8 cellular contexts compared by ENCODE assay signal in genomic region chr9:112819635-112820496, GRCh38.
DNase-seq lines count a peak whose midpoint lies in the region; ATAC-seq and TF ChIP-seq lines count a peak whose summit lies in the region.

No MANE protein-coding gene starts in this region.

- ATAC-seq in HG03439 (IDR thresholded peaks at IDR 0.05; ENCODE audit: unreplicated experiment) (peak; percentile 70), left lobe of liver (peak; percentile 93)

- DNase-seq in A673 (ENCODE audit: low spot score) (peak; percentile 71), GM10266 (ENCODE audit: extremely low spot score) (peak; percentile 42), NCI-H526 treated with DMSO at 0.1 percent for 48 hours (lab: John Stamatoyannopoulos, UW) (peak; percentile 25), cardiac fibroblast (ENCODE audit: low read depth in 2 of 2) (peak; percentile 83), left lobe of liver (ENCODE audit: low spot score) (no peak), vagina (ENCODE audit: extremely low spot score in 2 of 2) (no peak), posterior vena cava (ENCODE audit: low spot score) (no peak)

- H3K9me3 ChIP-seq in A673 (ENCODE audit: low read depth, low read length, poor library complexity, severe bottlenecking) (no peaks in the 10 kb centered on the region), vagina (no peaks in the 10 kb centered on the region)

- H3K27me3 ChIP-seq in A673 (replicated peaks; ENCODE audit: insufficient read depth, low read depth, low read length, poor library complexity) (no peaks in the 10 kb centered on the region), vagina (no peaks in the 10 kb centered on the region)

- TF ChIP-seq CTCF in A673 (conservative IDR thresholded peaks at IDR 0.05; ENCODE audit: low read depth, low read length), result peak; percentile 72
- TF ChIP-seq CTCF in GM10266 (IDR thresholded peaks at IDR 0.05; ENCODE audit: control insufficient read depth, insufficient read depth, low read depth, missing control alignments), result peak; percentile 62
- TF ChIP-seq CTCF in cardiac fibroblast (IDR thresholded peaks at IDR 0.05; ENCODE audit: low read depth, low read length), result peak; percentile 76
- peak; percentile 30 to 40 (median 40) for TF ChIP-seq CTCF in vagina (IDR thresholded peaks at IDR 0.05)

- BruUV-seq in A673 (replicated peaks; lab: Mats Ljungman, UMichigan), result no TSS peak

- no peak for TF ChIP-seq POLR2A in vagina (IDR thresholded peaks at IDR 0.05)

- CTCF ChIA-PET in A673 (lab: Charles Lee), result interaction anchor here (1.0 kb wide), 1 partner anchor 12 kb away, joined by 3 read pairs; no protein-coding TSS in a partner anchor

- H3K4me1 ChIP-seq in A673 (ENCODE audit: insufficient read depth, low read length, poor library complexity, severe bottlenecking) (no peaks in the 10 kb centered on the region), vagina (no peaks in the 10 kb centered on the region)

- no peaks in the 10 kb centered on the region for H3K36me3 ChIP-seq in A673 (ENCODE audit: insufficient read depth, low read length, poor library complexity, severe bottlenecking)
- peaks cover 0 to 4% of the 10 kb centered on the region in 2 donors for H3K36me3 ChIP-seq in vagina

- H3K4me3 ChIP-seq in A673 (ENCODE audit: low read depth, low read length, poor library complexity, severe bottlenecking) (no peak overlapping the region), cardiac fibroblast (replicated peaks in 1 of 2; ENCODE audit: low read depth in 2 of 2, low read length in 2 of 2) (no peak overlapping the region), vagina (no peak overlapping the region)

- H3K27ac ChIP-seq in A673 (ENCODE audit: low read depth, low read length, poor library complexity, severe bottlenecking) (no peak overlapping the region), vagina (no peak overlapping the region)

- POLR2A ChIA-PET in A673 (lab: Charles Lee; ENCODE audit: low non-redundant PET), result no interaction called here

- intact Hi-C loops in A673 (cut with micrococcal nuclease; ENCODE audit: unreplicated experiment) (loop anchor here (5.0 to 10.0 kb wide), 3 partner anchors 55 to 728 kb away; no protein-coding TSS in a partner anchor), vagina (cut with DNase I) (no loop called here), posterior vena cava (cut with DNase I) (loop anchor here in 1 of 2 donors (10.0 kb wide), 1 partner anchor 65 kb away; the partner anchor contains the start of gene SNX30)

Comparison
In these comparisons a context has a peak if more than half of its experiments do, and no peak if none do; other contexts are left out.
1. DNase-seq: peak in A673 (single experiment), GM10266 (single experiment), NCI-H526 treated with DMSO at 0.1 percent for 48 hours (single experiment) and cardiac fibroblast (2 of 2); none in left lobe of liver (single experiment), vagina (0 of 2) and posterior vena cava (single experiment).
2. Peak in every context shown above with its lines, with median percentiles within 50 percentile points of each other: CTCF ChIP-seq.